1 cellular context compared by ENCODE assay signal in genomic region chr12:106522708-106523107, GRCh38.
A peak's percentile ranks its signal among the peaks of the same experiment; 100 is the strongest.
TF ChIP-seq lines count a peak whose summit lies in the region.

No MANE protein-coding gene starts in this region.

TF ChIP-seq in K562, 482 proteins besides CTCF, POLR2A, EP300 and RAD21 (continued from another document and continues in another):
- TF ChIP-seq, protein P1, sequence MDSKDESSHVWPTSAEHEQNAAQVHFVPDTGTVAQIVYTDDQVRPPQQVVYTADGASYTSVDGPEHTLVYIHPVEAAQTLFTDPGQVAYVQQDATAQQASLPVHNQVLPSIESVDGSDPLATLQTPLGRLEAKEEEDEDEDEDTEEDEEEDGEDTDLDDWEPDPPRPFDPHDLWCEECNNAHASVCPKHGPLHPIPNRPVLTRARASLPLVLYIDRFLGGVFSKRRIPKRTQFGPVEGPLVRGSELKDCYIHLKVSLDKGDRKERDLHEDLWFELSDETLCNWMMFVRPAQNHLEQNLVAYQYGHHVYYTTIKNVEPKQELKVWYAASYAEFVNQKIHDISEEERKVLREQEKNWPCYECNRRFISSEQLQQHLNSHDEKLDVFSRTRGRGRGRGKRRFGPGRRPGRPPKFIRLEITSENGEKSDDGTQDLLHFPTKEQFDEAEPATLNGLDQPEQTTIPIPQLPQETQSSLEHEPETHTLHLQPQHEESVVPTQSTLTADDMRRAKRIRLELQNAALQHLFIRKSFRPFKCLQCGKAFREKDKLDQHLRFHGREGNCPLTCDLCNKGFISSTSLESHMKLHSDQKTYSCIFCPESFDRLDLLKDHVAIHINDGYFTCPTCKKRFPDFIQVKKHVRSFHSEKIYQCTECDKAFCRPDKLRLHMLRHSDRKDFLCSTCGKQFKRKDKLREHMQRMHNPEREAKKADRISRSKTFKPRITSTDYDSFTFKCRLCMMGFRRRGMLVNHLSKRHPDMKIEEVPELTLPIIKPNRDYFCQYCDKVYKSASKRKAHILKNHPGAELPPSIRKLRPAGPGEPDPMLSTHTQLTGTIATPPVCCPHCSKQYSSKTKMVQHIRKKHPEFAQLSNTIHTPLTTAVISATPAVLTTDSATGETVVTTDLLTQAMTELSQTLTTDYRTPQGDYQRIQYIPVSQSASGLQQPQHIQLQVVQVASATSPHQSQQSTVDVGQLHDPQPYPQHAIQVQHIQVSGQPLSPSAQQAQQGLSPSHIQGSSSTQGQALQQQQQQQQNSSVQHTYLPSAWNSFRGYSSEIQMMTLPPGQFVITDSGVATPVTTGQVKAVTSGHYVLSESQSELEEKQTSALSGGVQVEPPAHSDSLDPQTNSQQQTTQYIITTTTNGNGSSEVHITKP (IDR thresholded peaks at IDR 0.05; ENCODE audit: partially characterized antibody): no peak
- TF ChIP-seq SRSF3 (IDR thresholded peaks at IDR 0.05; ENCODE audit: insufficient read depth, low read length) (no peak), CHD1 (IDR thresholded peaks at IDR 0.05; ENCODE audit: low read length) (no peak), ZNF384 (IDR thresholded peaks at IDR 0.05; ENCODE audit: low read depth, low read length) (no peak), MECOM (CRISPR knock-in tag; IDR thresholded peaks at IDR 0.05) (no peak), ZKSCAN1 (IDR thresholded peaks at IDR 0.05; ENCODE audit: low read depth, low read length) (no peak), HBP1 (CRISPR knock-in tag; IDR thresholded peaks at IDR 0.05) (no peak), ADNP (tag; IDR thresholded peaks at IDR 0.05) (no peak), NFE2 (IDR thresholded peaks at IDR 0.05; ENCODE audit: low read depth) (peak; percentile 95), CREB3L1 (IDR thresholded peaks at IDR 0.05; ENCODE audit: borderline replicate concordance, low read depth) (no peak), POLR2B (IDR thresholded peaks at IDR 0.05; ENCODE audit: low read depth, partially characterized antibody) (no peak), SNRNP70 (optimal IDR thresholded peaks at IDR 0.05; ENCODE audit: low read depth, low read length) (no peak), FUS (optimal IDR thresholded peaks at IDR 0.05; ENCODE audit: low read depth, low read length) (no peak), PHF21A (IDR thresholded peaks at IDR 0.05; ENCODE audit: borderline replicate concordance, low read depth) (no peak), MAFG (tag; conservative IDR thresholded peaks at IDR 0.05) (peak; percentile 100), L3MBTL2 (IDR thresholded peaks at IDR 0.05) (no peak), FOXJ2 (tag; IDR thresholded peaks at IDR 0.05) (no peak), PCBP1 (IDR thresholded peaks at IDR 0.05; ENCODE audit: low read depth, low read length, poor library complexity, severe bottlenecking) (no peak), PHF8 (IDR thresholded peaks at IDR 0.05; ENCODE audit: borderline replicate concordance, low read length) (no peak), PHB2 (IDR thresholded peaks at IDR 0.05; ENCODE audit: low read depth) (no peak), ZNF347 (CRISPR knock-in tag; IDR thresholded peaks at IDR 0.05; ENCODE audit: low read depth) (no peak), IRF9 (tag; IDR thresholded peaks at IDR 0.05) (no peak), WHSC1 (IDR thresholded peaks at IDR 0.05; ENCODE audit: low read length) (no peak), FOXK1 (CRISPR knock-in tag; IDR thresholded peaks at IDR 0.05; ENCODE audit: borderline replicate concordance) (no peak), HDAC3 (IDR thresholded peaks at IDR 0.05; ENCODE audit: borderline replicate concordance, partially characterized antibody) (no peak), ARID1B (IDR thresholded peaks at IDR 0.05) (peak; percentile 74), CCAR2 (IDR thresholded peaks at IDR 0.05; ENCODE audit: low read depth, low read length) (no peak), KDM1A (IDR thresholded peaks at IDR 0.05) (peak in 1 of 2 experiments; percentile 35; a peak in 1 of 4 replicates), PTRF (tag; IDR thresholded peaks at IDR 0.05) (no peak), OTX1 (CRISPR knock-in tag; IDR thresholded peaks at IDR 0.05) (0 out of 2 replicates have a peak, but pooled peaks have one; percentile 48), RBM22 (IDR thresholded peaks at IDR 0.05; ENCODE audit: low read depth, low read length, poor library complexity, severe bottlenecking) (no peak), BRCA1 (IDR thresholded peaks at IDR 0.05) (no peak), BRCA1 (CRISPR knock-in tag; IDR thresholded peaks at IDR 0.05) (no peak), CBFA2T2 (conservative IDR thresholded peaks at IDR 0.05) (peak; percentile 15; the same call in 1 of the 2 replicates), BCOR (IDR thresholded peaks at IDR 0.05) (no peak), ASH1L (IDR thresholded peaks at IDR 0.05; ENCODE audit: borderline replicate concordance, low read depth, partially characterized antibody) (no peak), ZKSCAN8 (CRISPR knock-in tag; IDR thresholded peaks at IDR 0.05) (no peak), RBBP5 (IDR thresholded peaks at IDR 0.05; ENCODE audit: borderline replicate concordance, insufficient read depth, low read length, poor library complexity, severe bottlenecking) (no peak), ZZZ3 (IDR thresholded peaks at IDR 0.05) (no peak), ELK1 (CRISPR knock-in tag; IDR thresholded peaks at IDR 0.05) (no peak), KAT8 (IDR thresholded peaks at IDR 0.05; ENCODE audit: low read depth) (no peak)
- TF ChIP-seq, protein P2, sequence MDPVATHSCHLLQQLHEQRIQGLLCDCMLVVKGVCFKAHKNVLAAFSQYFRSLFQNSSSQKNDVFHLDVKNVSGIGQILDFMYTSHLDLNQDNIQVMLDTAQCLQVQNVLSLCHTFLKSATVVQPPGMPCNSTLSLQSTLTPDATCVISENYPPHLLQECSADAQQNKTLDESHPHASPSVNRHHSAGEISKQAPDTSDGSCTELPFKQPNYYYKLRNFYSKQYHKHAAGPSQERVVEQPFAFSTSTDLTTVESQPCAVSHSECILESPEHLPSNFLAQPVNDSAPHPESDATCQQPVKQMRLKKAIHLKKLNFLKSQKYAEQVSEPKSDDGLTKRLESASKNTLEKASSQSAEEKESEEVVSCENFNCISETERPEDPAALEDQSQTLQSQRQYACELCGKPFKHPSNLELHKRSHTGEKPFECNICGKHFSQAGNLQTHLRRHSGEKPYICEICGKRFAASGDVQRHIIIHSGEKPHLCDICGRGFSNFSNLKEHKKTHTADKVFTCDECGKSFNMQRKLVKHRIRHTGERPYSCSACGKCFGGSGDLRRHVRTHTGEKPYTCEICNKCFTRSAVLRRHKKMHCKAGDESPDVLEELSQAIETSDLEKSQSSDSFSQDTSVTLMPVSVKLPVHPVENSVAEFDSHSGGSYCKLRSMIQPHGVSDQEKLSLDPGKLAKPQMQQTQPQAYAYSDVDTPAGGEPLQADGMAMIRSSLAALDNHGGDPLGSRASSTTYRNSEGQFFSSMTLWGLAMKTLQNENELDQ (CRISPR knock-in tag; IDR thresholded peaks at IDR 0.05; ENCODE audit: borderline replicate concordance): no peak
- TF ChIP-seq, protein P3, sequence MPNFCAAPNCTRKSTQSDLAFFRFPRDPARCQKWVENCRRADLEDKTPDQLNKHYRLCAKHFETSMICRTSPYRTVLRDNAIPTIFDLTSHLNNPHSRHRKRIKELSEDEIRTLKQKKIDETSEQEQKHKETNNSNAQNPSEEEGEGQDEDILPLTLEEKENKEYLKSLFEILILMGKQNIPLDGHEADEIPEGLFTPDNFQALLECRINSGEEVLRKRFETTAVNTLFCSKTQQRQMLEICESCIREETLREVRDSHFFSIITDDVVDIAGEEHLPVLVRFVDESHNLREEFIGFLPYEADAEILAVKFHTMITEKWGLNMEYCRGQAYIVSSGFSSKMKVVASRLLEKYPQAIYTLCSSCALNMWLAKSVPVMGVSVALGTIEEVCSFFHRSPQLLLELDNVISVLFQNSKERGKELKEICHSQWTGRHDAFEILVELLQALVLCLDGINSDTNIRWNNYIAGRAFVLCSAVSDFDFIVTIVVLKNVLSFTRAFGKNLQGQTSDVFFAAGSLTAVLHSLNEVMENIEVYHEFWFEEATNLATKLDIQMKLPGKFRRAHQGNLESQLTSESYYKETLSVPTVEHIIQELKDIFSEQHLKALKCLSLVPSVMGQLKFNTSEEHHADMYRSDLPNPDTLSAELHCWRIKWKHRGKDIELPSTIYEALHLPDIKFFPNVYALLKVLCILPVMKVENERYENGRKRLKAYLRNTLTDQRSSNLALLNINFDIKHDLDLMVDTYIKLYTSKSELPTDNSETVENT (CRISPR knock-in tag; IDR thresholded peaks at IDR 0.05): no peak
- TF ChIP-seq, protein P4, sequence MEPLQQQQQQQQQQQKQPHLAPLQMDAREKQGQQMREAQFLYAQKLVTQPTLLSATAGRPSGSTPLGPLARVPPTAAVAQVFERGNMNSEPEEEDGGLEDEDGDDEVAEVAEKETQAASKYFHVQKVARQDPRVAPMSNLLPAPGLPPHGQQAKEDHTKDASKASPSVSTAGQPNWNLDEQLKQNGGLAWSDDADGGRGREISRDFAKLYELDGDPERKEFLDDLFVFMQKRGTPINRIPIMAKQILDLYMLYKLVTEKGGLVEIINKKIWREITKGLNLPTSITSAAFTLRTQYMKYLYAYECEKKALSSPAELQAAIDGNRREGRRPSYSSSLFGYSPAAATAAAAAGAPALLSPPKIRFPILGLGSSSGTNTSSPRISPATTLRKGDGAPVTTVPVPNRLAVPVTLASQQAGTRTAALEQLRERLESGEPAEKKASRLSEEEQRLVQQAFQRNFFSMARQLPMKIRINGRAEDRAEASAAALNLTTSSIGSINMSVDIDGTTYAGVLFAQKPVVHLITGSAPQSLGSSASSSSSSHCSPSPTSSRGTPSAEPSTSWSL (CRISPR knock-in tag; IDR thresholded peaks at IDR 0.05; ENCODE audit: borderline replicate concordance): no peak
- TF ChIP-seq, protein P5, sequence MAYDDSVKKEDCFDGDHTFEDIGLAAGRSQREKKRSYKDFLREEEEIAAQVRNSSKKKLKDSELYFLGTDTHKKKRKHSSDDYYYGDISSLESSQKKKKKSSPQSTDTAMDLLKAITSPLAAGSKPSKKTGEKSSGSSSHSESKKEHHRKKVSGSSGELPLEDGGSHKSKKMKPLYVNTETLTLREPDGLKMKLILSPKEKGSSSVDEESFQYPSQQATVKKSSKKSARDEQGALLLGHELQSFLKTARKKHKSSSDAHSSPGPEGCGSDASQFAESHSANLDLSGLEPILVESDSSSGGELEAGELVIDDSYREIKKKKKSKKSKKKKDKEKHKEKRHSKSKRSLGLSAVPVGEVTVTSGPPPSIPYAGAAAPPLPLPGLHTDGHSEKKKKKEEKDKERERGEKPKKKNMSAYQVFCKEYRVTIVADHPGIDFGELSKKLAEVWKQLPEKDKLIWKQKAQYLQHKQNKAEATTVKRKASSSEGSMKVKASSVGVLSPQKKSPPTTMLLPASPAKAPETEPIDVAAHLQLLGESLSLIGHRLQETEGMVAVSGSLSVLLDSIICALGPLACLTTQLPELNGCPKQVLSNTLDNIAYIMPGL (CRISPR knock-in tag; IDR thresholded peaks at IDR 0.05): no peak
- TF ChIP-seq, protein P6, sequence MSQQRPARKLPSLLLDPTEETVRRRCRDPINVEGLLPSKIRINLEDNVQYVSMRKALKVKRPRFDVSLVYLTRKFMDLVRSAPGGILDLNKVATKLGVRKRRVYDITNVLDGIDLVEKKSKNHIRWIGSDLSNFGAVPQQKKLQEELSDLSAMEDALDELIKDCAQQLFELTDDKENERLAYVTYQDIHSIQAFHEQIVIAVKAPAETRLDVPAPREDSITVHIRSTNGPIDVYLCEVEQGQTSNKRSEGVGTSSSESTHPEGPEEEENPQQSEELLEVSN (IDR thresholded peaks at IDR 0.05; ENCODE audit: borderline replicate concordance in 1 of 2, extremely low read depth in 1 of 2, insufficient read depth in 1 of 2, insufficient read length in 1 of 2, low read depth in 1 of 2, low read length in 1 of 2, poor library complexity in 1 of 2, severe bottlenecking in 1 of 2): no peak
- TF ChIP-seq, protein P7, sequence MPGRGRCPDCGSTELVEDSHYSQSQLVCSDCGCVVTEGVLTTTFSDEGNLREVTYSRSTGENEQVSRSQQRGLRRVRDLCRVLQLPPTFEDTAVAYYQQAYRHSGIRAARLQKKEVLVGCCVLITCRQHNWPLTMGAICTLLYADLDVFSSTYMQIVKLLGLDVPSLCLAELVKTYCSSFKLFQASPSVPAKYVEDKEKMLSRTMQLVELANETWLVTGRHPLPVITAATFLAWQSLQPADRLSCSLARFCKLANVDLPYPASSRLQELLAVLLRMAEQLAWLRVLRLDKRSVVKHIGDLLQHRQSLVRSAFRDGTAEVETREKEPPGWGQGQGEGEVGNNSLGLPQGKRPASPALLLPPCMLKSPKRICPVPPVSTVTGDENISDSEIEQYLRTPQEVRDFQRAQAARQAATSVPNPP (IDR thresholded peaks at IDR 0.05; ENCODE audit: borderline replicate concordance, insufficient read depth, insufficient read length): no peak
